ENCODE assay signal across 36 cellular contexts in genomic region chr4:127463883-127464282, GRCh38.
"Had no signal": no experiment of that assay in that cellular context is flagged by ENCODE, and none has a peak within 500 bp of the region (broad histone marks: within the 10 kb centered on the region; RNA-seq: fewer than 3 reads in every experiment).

No MANE protein-coding gene starts in this region.

- H3K27ac Mint-ChIP-seq: activated CD4-positive, alpha-beta T cell treated with anti-CD3 and anti-CD28 coated beads for 36 hours; activated CD4-positive, alpha-beta T cell treated with anti-CD3 and anti-CD28 coated beads, Interleukin-2, amount 10 ng/mL, durations not matched to agents 7 days and 5 days; activated CD8-positive, alpha-beta T cell treated with anti-CD3 and anti-CD28 coated beads, Interleukin-2, amount 10 ng/mL, durations not matched to agents 7 days and 5 days; activated naive CD4-positive, alpha-beta T cell treated with anti-CD3 and anti-CD28 coated beads, Interleukin-2, amount 50 U/mL, for 24 hours; activated naive CD8-positive, alpha-beta T cell treated with anti-CD3 and anti-CD28 coated beads, Interleukin-2, amount 10 ng/mL, durations not matched to agents 7 days and 5 days; activated T-cell treated with anti-CD3 and anti-CD28 coated beads, Interleukin-2, amount 50 U/mL, for 24 hours; activated T-helper 2 cell treated with anti-CD3 and anti-CD28 coated beads, Interferon-gamma antibody, Interleukin-2, Interleukin-4, amounts not matched to agents 10 μg/mL and 5 μg/mL and 100 μg/mL, durations not matched to agents 14 hours and 24 hours and 36 hours; T-helper 1 cell treated with Interleukin-12 subunit alpha and Interleukin-12 subunit beta and Interleukin-4 antibody, amounts not matched to agents 30 μg/mL and 1 μg/mL, for 36 hours; T-helper 2 cell treated with Interferon-gamma antibody and Interleukin-4, amounts not matched to agents 5 μg/mL and 100 μg/mL, for 36 hours had no signal

- H3K27me3 Mint-ChIP-seq: activated CD4-positive, alpha-beta T cell treated with anti-CD3 and anti-CD28 coated beads for 36 hours; activated CD4-positive, alpha-beta T cell treated with anti-CD3 and anti-CD28 coated beads, Interleukin-2, amount 10 ng/mL, durations not matched to agents 7 days and 5 days; activated naive CD4-positive, alpha-beta T cell treated with anti-CD3 and anti-CD28 coated beads, Interleukin-2, amount 50 U/mL, for 24 hours; activated naive CD8-positive, alpha-beta T cell treated with anti-CD3 and anti-CD28 coated beads, Interleukin-2, amount 10 ng/mL, durations not matched to agents 7 days and 5 days; activated T-cell treated with anti-CD3 and anti-CD28 coated beads, Interleukin-2, amount 50 U/mL, for 24 hours had no signal

- H3K4me3 Mint-ChIP-seq: activated CD4-positive, alpha-beta T cell treated with anti-CD3 and anti-CD28 coated beads for 36 hours; activated CD4-positive, alpha-beta T cell treated with anti-CD3 and anti-CD28 coated beads, Interleukin-2, amount 10 ng/mL, durations not matched to agents 7 days and 5 days; activated CD8-positive, alpha-beta T cell treated with anti-CD3 and anti-CD28 coated beads, Interleukin-2, amount 10 ng/mL, durations not matched to agents 7 days and 5 days; activated naive CD4-positive, alpha-beta T cell treated with anti-CD3 and anti-CD28 coated beads, Interleukin-2, amount 50 U/mL, for 24 hours; activated naive CD8-positive, alpha-beta T cell treated with anti-CD3 and anti-CD28 coated beads, Interleukin-2, amount 10 ng/mL, durations not matched to agents 7 days and 5 days; activated T-cell treated with anti-CD3 and anti-CD28 coated beads, Interleukin-2, amount 50 U/mL, for 24 hours; T-helper 1 cell treated with Interleukin-12 subunit alpha and Interleukin-12 subunit beta and Interleukin-4 antibody, amounts not matched to agents 30 μg/mL and 1 μg/mL, for 36 hours; T-helper 2 cell treated with Interferon-gamma antibody and Interleukin-4, amounts not matched to agents 5 μg/mL and 100 μg/mL, for 36 hours had no signal

- DNase-seq: activated CD4-positive, alpha-beta T cell treated with anti-CD3 and anti-CD28 coated beads for 36 hours; activated CD4-positive, alpha-beta T cell treated with anti-CD3 and anti-CD28 coated beads, Interleukin-2, amount 10 ng/mL, durations not matched to agents 7 days and 5 days; activated CD4-positive, alpha-beta T cell treated with anti-CD3 and anti-CD28 coated beads, Interleukin-2, amount 50 U/mL, for 48 hours; activated CD8-positive, alpha-beta T cell treated with anti-CD3 and anti-CD28 coated beads, Interleukin-2, amount 10 ng/mL, durations not matched to agents 7 days and 5 days; activated gamma-delta T cell; activated naive CD4-positive, alpha-beta T cell treated with Interleukin-2 at 50 U/mL for 16 hours; activated naive CD8-positive, alpha-beta T cell treated with anti-CD3 and anti-CD28 coated beads, Interleukin-2, amount 10 ng/mL, durations not matched to agents 7 days and 5 days; activated T-cell treated with anti-CD3 and anti-CD28 coated beads, Interleukin-2, amount 50 U/mL, for 24 hours; amygdala; Kasumi-1; MG63; NCI-H1048; NCI-H1105 treated with DMSO at 0.1 percent for 48 hours; NCI-H1436; NCI-H1694; NCI-H1930; NCI-H2081 treated with DMSO at 0.1 percent for 48 hours; NCI-H226; NCI-H446 treated with DMSO at 0.1 percent for 48 hours; NCI-H524; NCI-H69; NCI-H82; PC-3; Peyer's patch; RPMI8226; SHP77 treated with DMSO at 0.1 percent for 48 hours; SK-N-SH had no signal

- H3K36me3 ChIP-seq: ascending aorta, breast epithelium, MG63, Peyer's patch, SJSA1 had no signal

- H3K27me3 ChIP-seq: ascending aorta, breast epithelium, MG63, Peyer's patch, SJSA1 had no signal

- H3K36me3 Mint-ChIP-seq: activated naive CD4-positive, alpha-beta T cell treated with anti-CD3 and anti-CD28 coated beads, Interleukin-2, amount 50 U/mL, for 24 hours; activated naive CD8-positive, alpha-beta T cell treated with anti-CD3 and anti-CD28 coated beads, Interleukin-2, amount 10 ng/mL, durations not matched to agents 7 days and 5 days had no signal

- H3K9me3 ChIP-seq: ascending aorta, MG63, Peyer's patch, SK-N-SH had no signal

- H3K4me1 ChIP-seq: ascending aorta, breast epithelium, Peyer's patch, SJSA1 had no signal

- H3K4me3 ChIP-seq: ascending aorta, breast epithelium, MG63, Peyer's patch, SJSA1 had no signal

- H3K4me2 ChIP-seq: SK-N-SH had no signal

- ATAC-seq: activated CD4-positive, alpha-beta T cell treated with anti-CD3 and anti-CD28 coated beads for 36 hours; activated CD4-positive, CD25-positive, alpha-beta regulatory T cell treated with anti-CD3 and anti-CD28 coated beads, Interleukin-2, amount 50 U/mL, for 24 hours; activated CD8-positive, alpha-beta T cell treated with anti-CD3 and anti-CD28 coated beads, Interleukin-2, amount 10 ng/mL, durations not matched to agents 7 days and 5 days; PC-3 had no signal

- H3K4me1 Mint-ChIP-seq: activated CD4-positive, alpha-beta T cell treated with anti-CD3 and anti-CD28 coated beads for 36 hours; activated CD4-positive, alpha-beta T cell treated with anti-CD3 and anti-CD28 coated beads, Interleukin-2, amount 10 ng/mL, durations not matched to agents 7 days and 5 days; activated naive CD4-positive, alpha-beta T cell treated with anti-CD3 and anti-CD28 coated beads, Interleukin-2, amount 50 U/mL, for 24 hours; activated naive CD8-positive, alpha-beta T cell treated with anti-CD3 and anti-CD28 coated beads, Interleukin-2, amount 10 ng/mL, durations not matched to agents 7 days and 5 days had no signal

- H3K9ac ChIP-seq: SK-N-SH had no signal

- H3K9me3 Mint-ChIP-seq: activated CD4-positive, alpha-beta T cell treated with anti-CD3 and anti-CD28 coated beads, Interleukin-2, amount 10 ng/mL, durations not matched to agents 7 days and 5 days; T-helper 2 cell treated with Interferon-gamma antibody and Interleukin-4, amounts not matched to agents 5 μg/mL and 100 μg/mL, for 36 hours had no signal

- H3K27ac ChIP-seq: ascending aorta, breast epithelium, Peyer's patch, SJSA1 had no signal

- FAIRE-seq: TTC549 had no signal
